25 cellular contexts compared by ENCODE assay signal in genomic region chr15:48031973-48032372, GRCh38.
"Had no signal": no experiment of that assay in that cellular context is flagged by ENCODE, and none has a peak within 500 bp of the region (broad histone marks: within the 10 kb centered on the region; RNA-seq: fewer than 3 reads in every experiment).

No MANE protein-coding gene starts in this region.

- DNase-seq: immature natural killer cell; kidney; left colon; left lung; lower lobe of right lung; mammary epithelial cell; mesenchymal stem cell; naive thymus-derived CD8-positive, alpha-beta T cell; nucleus accumbens; pancreas; posterior cingulate gyrus; right cardiac atrium; stimulated activated CD4-positive, alpha-beta T cell treated with anti-CD3 and anti-CD28 coated beads, Interleukin-12 subunit alpha, Interleukin-12 subunit beta, amount 100 ng/mL, for 4 hours; stimulated activated CD4-positive, alpha-beta T cell treated with anti-CD3 and anti-CD28 coated beads, Interleukin-15, amount 100 ng/mL, for 24 hours; stimulated activated CD4-positive, alpha-beta T cell treated with anti-CD3 and anti-CD28 coated beads, Interleukin-2, amount 100 ng/mL, for 24 hours; stimulated activated CD4-positive, alpha-beta T cell treated with anti-CD3 and anti-CD28 coated beads, Interleukin-4, amount 100 ng/mL, for 1 hour; stimulated activated naive B cell treated with anti-CD40 and anti-IgM and Interleukin-4, amounts not matched to agents 10 μg/mL and 1 μg/mL and 100 μg/mL, for 72 hours; stimulated activated naive CD8-positive, alpha-beta T cell treated with anti-CD3 and anti-CD28 coated beads, Interleukin-15, Interleukin-2, amounts not matched to agents 100 U/mL and 50 U/mL, for 24 hours; stomach; tibial artery; trophoblast cell; upper lobe of right lung had no signal

- H3K4me1 ChIP-seq: left lung, lower lobe of right lung, pancreas, prostate gland, stomach, tibial artery, upper lobe of right lung had no signal

- H3K4me3 ChIP-seq: left lung, lower lobe of right lung, pancreas, prostate gland, skin epidermis, stomach, thoracic aorta, tibial artery, upper lobe of right lung had no signal

- H3K36me3 ChIP-seq: left lung, lower lobe of right lung, pancreas, prostate gland, stomach, thoracic aorta, tibial artery, upper lobe of right lung had no signal

- H3K9me3 ChIP-seq: left lung, lower lobe of right lung, pancreas, prostate gland, stomach, thoracic aorta, tibial artery, upper lobe of right lung had no signal

- H3K27ac ChIP-seq: left lung, lower lobe of right lung, pancreas, prostate gland, skin epidermis, stomach, thoracic aorta, tibial artery, upper lobe of right lung had no signal

- H3K27me3 ChIP-seq: pancreas, tibial artery, upper lobe of right lung had no signal
